ENCODE assay signal across 8 cellular contexts in the genomic region with DNA sequence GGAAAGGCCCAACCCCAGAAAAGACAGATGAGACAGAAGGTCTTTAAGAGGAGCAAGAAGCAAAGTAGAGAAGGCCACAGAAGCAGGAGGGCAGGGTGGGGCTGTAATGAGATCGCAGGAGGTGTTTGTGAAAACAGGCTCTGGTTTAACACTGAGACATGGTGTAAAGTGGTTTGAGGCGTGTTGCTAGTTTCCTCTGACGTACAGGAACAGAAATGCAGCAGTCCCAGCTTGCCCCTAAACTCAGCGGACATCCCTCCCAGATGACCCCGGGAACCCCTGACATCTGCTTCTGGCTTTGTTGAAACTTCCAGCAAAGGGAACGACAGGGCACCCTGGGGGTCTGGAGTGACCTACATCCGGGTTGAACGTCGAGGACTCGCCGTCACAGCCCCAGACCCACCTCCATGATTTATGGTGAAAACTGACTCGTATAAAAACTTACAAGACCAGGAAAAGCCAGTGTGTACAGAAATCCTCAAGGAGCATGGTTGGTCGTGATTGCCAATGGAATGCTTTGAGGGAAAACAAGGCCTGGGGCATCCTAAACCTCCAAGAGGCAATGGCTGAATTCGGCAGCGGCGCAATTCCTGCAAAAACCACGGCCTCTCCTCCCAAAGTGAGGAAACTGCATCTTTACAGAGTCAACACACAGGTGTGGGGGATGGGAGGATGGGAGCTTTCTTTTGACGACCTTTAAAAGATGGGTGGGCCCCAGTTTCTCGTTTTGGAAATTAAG. TPM values are rescaled to one million over a fixed set of nuclear protein-coding genes. Genes with fewer than 3 reads are reported as not detected.
DNase-seq lines count a peak whose midpoint lies in the region; ATAC-seq and TF ChIP-seq lines count a peak whose summit lies in the region.

No MANE protein-coding gene starts in this region.

- H3K27me3 ChIP-seq in GM23338 (ENCODE audit: insufficient read depth) (no peaks in the 10 kb centered on the region), fibroblast of lung (ENCODE audit: control insufficient read depth, insufficient read depth, low read length) (no peaks in the 10 kb centered on the region), gastrocnemius medialis (no peaks in the 10 kb centered on the region), MG63 (no peaks in the 10 kb centered on the region)

- H2AFZ ChIP-seq in GM23338: no peak overlapping the region
- no peak overlapping the region for H2AFZ ChIP-seq in fibroblast of lung (ENCODE audit: low read length)

- H3K4me1 ChIP-seq in GM23338 (ENCODE audit: insufficient read depth) (peaks cover 39% of the 10 kb centered on the region), fibroblast of lung (ENCODE audit: control insufficient read depth, extremely low read depth, insufficient read depth, low read length) (peaks cover 6% of the 10 kb centered on the region), gastrocnemius medialis (peaks cover 9 to 10% of the 10 kb centered on the region in 2 donors)

- ATAC-seq in GM23338 (peak; percentile 51), gastrocnemius medialis (peak; percentile 54 to 58)

- peak overlapping the region; percentile 59 for H3K4me2 ChIP-seq in GM23338
- H3K4me2 ChIP-seq in fibroblast of lung (ENCODE audit: extremely low read depth, insufficient read depth, low read length): peak overlapping the region; percentile 48

- peak overlapping the region; percentile 21 for H3K27ac Mint-ChIP-seq in GM23338

- no peaks in the 10 kb centered on the region for H3K9me2 ChIP-seq in GM23338 (ENCODE audit: insufficient read depth)

- peaks cover 30% of the 10 kb centered on the region for H3K4me1 Mint-ChIP-seq in GM23338

- peaks cover 10% of the 10 kb centered on the region for H3F3A ChIP-seq in GM23338 (replicated peaks; ENCODE audit: low read depth)

- peaks cover 89% of the 10 kb centered on the region for H3K79me2 ChIP-seq in GM23338 (replicated peaks; ENCODE audit: insufficient read depth)
- H3K79me2 ChIP-seq in fibroblast of lung (ENCODE audit: control insufficient read depth, insufficient read depth, low read length): peaks cover 12% of the 10 kb centered on the region

- H3K27me3 Mint-ChIP-seq in GM23338 (ENCODE audit: insufficient read depth, low read depth, poor library complexity): peaks cover 13% of the 10 kb centered on the region

- peak overlapping the region; percentile 84 for H3K27ac ChIP-seq in GM23338 (ENCODE audit: low read depth)
- peak overlapping the region; percentile 64 for H3K27ac ChIP-seq in fibroblast of lung (ENCODE audit: insufficient read depth, low read length)
- H3K27ac ChIP-seq in gastrocnemius medialis: peak overlapping the region; percentile 51 to 72 (median 60)

- TF ChIP-seq POLR2A in gastrocnemius medialis (IDR thresholded peaks at IDR 0.05): peak in 1 of 2 donors; percentile 17

- peaks cover 6% of the 10 kb centered on the region; the same call in 1 of the 3 replicates for H3K9me3 Mint-ChIP-seq in GM23338

- H3K36me3 ChIP-seq in GM23338 (ENCODE audit: insufficient read depth) (peaks cover 4% of the 10 kb centered on the region), fibroblast of lung (ENCODE audit: control insufficient read depth, insufficient read depth, low read length) (peaks cover 6% of the 10 kb centered on the region), gastrocnemius medialis (peaks cover 0 to 6% of the 10 kb centered on the region in 2 donors), MG63 (peaks cover 54% of the 10 kb centered on the region)

- peaks cover 14% of the 10 kb centered on the region for H3K36me3 Mint-ChIP-seq in GM23338 (ENCODE audit: low read depth)

- peak overlapping the region; percentile 8 for H3K9ac ChIP-seq in fibroblast of lung (ENCODE audit: insufficient read depth, low read length)

- in situ Hi-C loops in gastrocnemius medialis (cut with MboI; ENCODE audit: low sequenced_read_pairs in 4 of 4): no loop called here

- H4K20me1 ChIP-seq in GM23338 (replicated peaks; ENCODE audit: insufficient read depth) (peaks cover 10% of the 10 kb centered on the region; the same call in 1 of the 2 replicates), fibroblast of lung (ENCODE audit: control insufficient read depth, extremely low read depth, insufficient read depth, low read length) (no peaks in the 10 kb centered on the region)

- intact Hi-C loops in gastrocnemius medialis (cut with DNase I; ENCODE audit: low total_unique reads) (no loop called here), head of caudate nucleus (cut with DNase I) (no loop called here)

- H3K4me3 ChIP-seq in GM23338 (0 out of 2 replicates have a peak overlapping the region, but pooled peaks have one; percentile 6), fibroblast of lung (replicated peaks in 1 of 4; ENCODE audit: control extremely low read depth in 1 of 4, insufficient read depth in 1 of 4, low read depth in 3 of 4, low read length in 4 of 4) (no peak overlapping the region), gastrocnemius medialis (no peak overlapping the region), MG63 (no peak overlapping the region)

- no peak overlapping the region for H3K4me3 Mint-ChIP-seq in GM23338

- TF ChIP-seq CTCF in GM23338 (conservative IDR thresholded peaks at IDR 0.05; ENCODE audit: low read depth in 2 of 2): no peak
- TF ChIP-seq CTCF in fibroblast of lung (conservative IDR thresholded peaks at IDR 0.05 in 1 of 2, IDR thresholded peaks at IDR 0.05 in 1 of 2; ENCODE audit: low read depth in 1 of 2, low read length in 2 of 2): no peak
- no peak for TF ChIP-seq CTCF in gastrocnemius medialis (IDR thresholded peaks at IDR 0.05 in 4 of 5, conservative IDR thresholded peaks at IDR 0.05 in 1 of 5)

- peak; percentile 59 for DNase-seq in GM23338 (ENCODE audit: low spot score)
- peak; percentile 58 for DNase-seq in activated CD8-positive, alpha-beta memory T cell treated with anti-CD3 and anti-CD28 coated beads, Interleukin-2, amount 50 U/mL, for 4 hours
- peak in 1 of 2 donors; percentile 54 for DNase-seq in fibroblast of lung (ENCODE audit: low read depth in 2 of 2)
- DNase-seq in gastrocnemius medialis: peak; percentile 28 to 44
- DNase-seq in SIG-M5 treated with dmso at 0.1 percent for 504 hours (lab: John Stamatoyannopoulos, UW; ENCODE audit: unreplicated experiment): no peak
- DNase-seq in MG63: no peak
- DNase-seq in head of caudate nucleus: no peak
- DNase-seq in DMS 273 (lab: John Stamatoyannopoulos, UW; ENCODE audit: unreplicated experiment): no peak

- no peaks in the 10 kb centered on the region for H3K9me3 ChIP-seq in fibroblast of lung (ENCODE audit: control insufficient read depth, insufficient read depth, low read depth, low read length)
- no peaks in the 10 kb centered on the region for H3K9me3 ChIP-seq in gastrocnemius medialis
- peaks cover 16% of the 10 kb centered on the region for H3K9me3 ChIP-seq in MG63

TF ChIP-seq in GM23338, 12 proteins besides CTCF, POLR2A, EP300 and RAD21 (continues in another document):
- TF ChIP-seq EZH2phosphoT487 (IDR thresholded peaks at IDR 0.05; ENCODE audit: unreplicated experiment) (no peak), NANOG (IDR thresholded peaks at IDR 0.05; ENCODE audit: borderline replicate concordance) (no peak), JUNB (IDR thresholded peaks at IDR 0.05; ENCODE audit: unreplicated experiment) (no peak), ZNF114 (CRISPR knock-in tag; IDR thresholded peaks at IDR 0.05) (no peak), POLR2AphosphoS5 (IDR thresholded peaks at IDR 0.05; ENCODE audit: low read depth) (no peak)
- TF ChIP-seq, protein P1, sequence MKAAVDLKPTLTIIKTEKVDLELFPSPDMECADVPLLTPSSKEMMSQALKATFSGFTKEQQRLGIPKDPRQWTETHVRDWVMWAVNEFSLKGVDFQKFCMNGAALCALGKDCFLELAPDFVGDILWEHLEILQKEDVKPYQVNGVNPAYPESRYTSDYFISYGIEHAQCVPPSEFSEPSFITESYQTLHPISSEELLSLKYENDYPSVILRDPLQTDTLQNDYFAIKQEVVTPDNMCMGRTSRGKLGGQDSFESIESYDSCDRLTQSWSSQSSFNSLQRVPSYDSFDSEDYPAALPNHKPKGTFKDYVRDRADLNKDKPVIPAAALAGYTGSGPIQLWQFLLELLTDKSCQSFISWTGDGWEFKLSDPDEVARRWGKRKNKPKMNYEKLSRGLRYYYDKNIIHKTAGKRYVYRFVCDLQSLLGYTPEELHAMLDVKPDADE (IDR thresholded peaks at IDR 0.05): no peak

RNA-seq across cellular contexts. Expression of a gene that starts 25.8 kb away (rescaled TPM):
- 131 and 139 TPM in 2 replicates for total RNA-seq in GM23338 (2014; rRNA removed; shearing (Covaris generic))
- polyA plus RNA-seq in GM23338 (2016; fragmentation: Nextera tagmentation; extraction: Ambion mirVana): 147 and 158 TPM in 2 replicates
- total RNA-seq in fibroblast of lung: 70.9 and 79.6 TPM in 2 replicates
- 128 and 162 TPM in 2 replicates for polyA plus RNA-seq in fibroblast of lung
- polyA plus RNA-seq in fibroblast of lung (2012): 108 and 157 TPM in 2 replicates
- polyA minus RNA-seq in fibroblast of lung (ENCODE audit: low replicate concordance): 291 and 341 TPM in 2 replicates
- 10 to 100 TPM; 11.2 to 30.1 (median 19.4) TPM for total RNA-seq in gastrocnemius medialis
- 52.9 and 60.8 TPM in 2 replicates for total RNA-seq in MG63 (2014; rRNA removed; shearing (Covaris generic); ENCODE audit: low replicate concordance)

Comparison
In these comparisons a context has a peak if more than half of its experiments do, and no peak if none do; other contexts are left out.
1. DNase-seq: peak in GM23338 (single experiment), activated CD8-positive, alpha-beta memory T cell treated with anti-CD3 and anti-CD28 coated beads, Interleukin-2, amount 50 U/mL, for 4 hours (single experiment) and gastrocnemius medialis (2 of 2); none in SIG-M5 treated with dmso at 0.1 percent for 504 hours (single experiment), MG63 (single experiment), head of caudate nucleus (0 of 42) and DMS 273 (single experiment).
2. Peak in every context shown above with its lines, with median percentiles within 50 percentile points of each other: H3K27ac ChIP-seq.